ENCODE assay signal across 16 cellular contexts in genomic region chr7:47739901-47740300, GRCh38.
DNase-seq lines count a peak whose midpoint lies in the region; ATAC-seq and TF ChIP-seq lines count a peak whose summit lies in the region.
"Had no signal": no experiment of that assay in that cellular context is flagged by ENCODE, and none has a peak within 500 bp of the region (broad histone marks: within the 10 kb centered on the region; RNA-seq: fewer than 3 reads in every experiment).

No MANE protein-coding gene starts in this region.

- no peak for ATAC-seq in HG02981 (IDR thresholded peaks at IDR 0.05; ENCODE audit: unreplicated experiment)

- H3K27me3 ChIP-seq in AG04450 (ENCODE audit: control insufficient read depth, insufficient read depth, low read length), result no peaks in the 10 kb centered on the region

- TF ChIP-seq CTCF in AG04450 (IDR thresholded peaks at IDR 0.05; ENCODE audit: low read depth, low read length) (no peak), choroid plexus epithelial cell (conservative IDR thresholded peaks at IDR 0.05; ENCODE audit: low read depth, low read length) (no peak), nephron progenitor cell (IDR thresholded peaks at IDR 0.05) (no peak)

- peak overlapping the region; percentile 64 for H3K27ac Mint-ChIP-seq in nephron progenitor cell
- H3K27ac Mint-ChIP-seq: CD4-positive, alpha-beta memory T cell; HFFc6 had no signal

- peak overlapping the region; percentile 39 for H3K27ac ChIP-seq in AG04450 (ENCODE audit: low read depth, low read length)
- H3K27ac ChIP-seq: C4-2B had no signal

- H3K9me3 ChIP-seq in AG04450 (ENCODE audit: control insufficient read depth, insufficient read depth, low read length), result no peaks in the 10 kb centered on the region

- CTCF ChIA-PET in AG04450 (lab: Charles Lee), result no interaction called here

- DNase-seq in AG04450 (ENCODE audit: low read depth, low spot score) (no peak), H4 (ENCODE audit: low spot score) (peak; percentile 57), choroid plexus epithelial cell (ENCODE audit: low read depth) (peak; percentile 31), nephron progenitor cell (no peak), NOMO-1 treated with dmso at 0.1 percent for 144 hours (lab: John Stamatoyannopoulos, UW; ENCODE audit: unreplicated experiment) (no peak), SIG-M5 (lab: John Stamatoyannopoulos, UW) (no peak)
- no peak for DNase-seq in activated naive CD4-positive, alpha-beta T cell (lab: John Stamatoyannopoulos, UW)
- DNase-seq: 8988T; CD4-positive, alpha-beta memory T cell; COR-L47; DND-41; GDM1; HCEC 1CT; HFFc6 had no signal

- POLR2A ChIA-PET in AG04450 (lab: Yijun Ruan, JAX), result interaction anchor here (0.7 kb wide), 1 partner anchor 18 kb away, joined by 3 read pairs; no protein-coding TSS in a partner anchor

- no peaks in the 10 kb centered on the region for H3K9me3 Mint-ChIP-seq in nephron progenitor cell
- H3K9me3 Mint-ChIP-seq: HFFc6 had no signal

- peak overlapping the region; percentile 47 for H3K4me3 Mint-ChIP-seq in nephron progenitor cell
- H3K4me3 Mint-ChIP-seq: CD4-positive, alpha-beta memory T cell; HFFc6 had no signal

- no peak overlapping the region for H3K4me3 ChIP-seq in AG04450 (ENCODE audit: low read depth, low read length)
- H3K4me3 ChIP-seq in choroid plexus epithelial cell (ENCODE audit: low read depth, low read length), result no peak overlapping the region

- peaks cover 94% of the 10 kb centered on the region for H3K4me1 Mint-ChIP-seq in nephron progenitor cell
- H3K4me1 Mint-ChIP-seq: CD4-positive, alpha-beta memory T cell had no signal

- no peaks in the 10 kb centered on the region for H3K36me3 Mint-ChIP-seq in nephron progenitor cell (ENCODE audit: low read depth)
- H3K36me3 Mint-ChIP-seq: CD4-positive, alpha-beta memory T cell had no signal

- peaks cover 2% of the 10 kb centered on the region for H3K27me3 Mint-ChIP-seq in nephron progenitor cell (ENCODE audit: low read depth, poor library complexity)

Comparison
In these comparisons a context has a peak if more than half of its experiments do, and no peak if none do; other contexts are left out.
1. DNase-seq: peak in H4 (single experiment) and choroid plexus epithelial cell (single experiment); none in AG04450 (single experiment), nephron progenitor cell (single experiment), activated naive CD4-positive, alpha-beta T cell (0 of 4), NOMO-1 treated with dmso at 0.1 percent for 144 hours (single experiment) and SIG-M5 (single experiment).